In genomic region chr17:81926451-81927144, GRCh38 we compare ENCODE assay signal across 8 cellular contexts.
DNase-seq lines count a peak whose midpoint lies in the region; ATAC-seq and TF ChIP-seq lines count a peak whose summit lies in the region.

No MANE protein-coding gene starts in this region.

- H3K27ac ChIP-seq in OCI-LY1 (ENCODE audit: low read depth, low read length, poor library complexity, severe bottlenecking): peak overlapping the region; percentile 74

- H3K9me3 Mint-ChIP-seq in stimulated activated naive B cell treated with anti-CD40 and anti-IgM and Interleukin-4, amounts not matched to agents 10 μg/mL and 1 μg/mL and 100 μg/mL, for 72 hours: no peaks in the 10 kb centered on the region

- H3K9me3 ChIP-seq in OCI-LY1 (ENCODE audit: low read length) (no peaks in the 10 kb centered on the region), mucosa of stomach (ENCODE audit: control insufficient read depth, low read length) (no peaks in the 10 kb centered on the region)

- no peaks in the 10 kb centered on the region for H3F3A ChIP-seq in OCI-LY1 (ENCODE audit: insufficient read depth, low read length)

- H3K4me2 ChIP-seq in OCI-LY1 (ENCODE audit: low read length): peak overlapping the region; percentile 79

- H3K27me3 Mint-ChIP-seq in stimulated activated naive B cell treated with anti-CD40 and anti-IgM and Interleukin-4, amounts not matched to agents 10 μg/mL and 1 μg/mL and 100 μg/mL, for 72 hours: peaks cover 4 to 21% of the 10 kb centered on the region in 2 donors

- H3K36me3 ChIP-seq in OCI-LY1 (ENCODE audit: insufficient read depth, low read length) (peaks cover 9% of the 10 kb centered on the region; the same call in 1 of the 2 replicates), mucosa of stomach (ENCODE audit: control insufficient read depth, insufficient read depth, low read length) (no peaks in the 10 kb centered on the region)

- no peak overlapping the region for H2AFZ ChIP-seq in OCI-LY1 (ENCODE audit: low read length)

- TF ChIP-seq CTCF in GM10248 (IDR thresholded peaks at IDR 0.05; ENCODE audit: control extremely low read depth, extremely low read depth, low read depth, missing control alignments) (no peak), OCI-LY1 (IDR thresholded peaks at IDR 0.05; ENCODE audit: low read length) (no peak)

- peak overlapping the region; percentile 93 to 94 for H3K4me3 Mint-ChIP-seq in stimulated activated naive B cell treated with anti-CD40 and anti-IgM and Interleukin-4, amounts not matched to agents 10 μg/mL and 1 μg/mL and 100 μg/mL, for 72 hours

- peak overlapping the region; percentile 90 for H3K9ac ChIP-seq in OCI-LY1 (ENCODE audit: low read length)
- H3K9ac ChIP-seq in mucosa of stomach (ENCODE audit: low read length): peak overlapping the region; percentile 83

- no peaks in the 10 kb centered on the region for H3K27me3 ChIP-seq in OCI-LY1 (ENCODE audit: insufficient read depth, low read length)
- peaks cover 10% of the 10 kb centered on the region for H3K27me3 ChIP-seq in mucosa of stomach (ENCODE audit: control insufficient read depth, insufficient read depth, low read length)

- peak; percentile 22 for ATAC-seq in HG02840 (IDR thresholded peaks at IDR 0.05; ENCODE audit: low FRiP score, unreplicated experiment)
- peak; percentile 52 to 61 for ATAC-seq in stimulated activated naive B cell treated with anti-CD40 and anti-IgM and Interleukin-4, amounts not matched to agents 10 μg/mL and 1 μg/mL and 100 μg/mL, for 72 hours (replicated peaks)
- no peak for ATAC-seq in GM21737 (IDR thresholded peaks at IDR 0.05; ENCODE audit: unreplicated experiment)

- H3K4me1 Mint-ChIP-seq in stimulated activated naive B cell treated with anti-CD40 and anti-IgM and Interleukin-4, amounts not matched to agents 10 μg/mL and 1 μg/mL and 100 μg/mL, for 72 hours: peaks cover 39 to 69% of the 10 kb centered on the region in 2 donors

- TF ChIP-seq POLR2A in erythroblast (IDR thresholded peaks at IDR 0.05; ENCODE audit: low read length): peak; percentile 37

- peak overlapping the region; percentile 86 for H3K4me3 ChIP-seq in OCI-LY1 (ENCODE audit: low read depth, low read length, poor library complexity, severe bottlenecking)
- peak overlapping the region; percentile 80 for H3K4me3 ChIP-seq in mucosa of stomach (ENCODE audit: low read length)

- CTCF ChIA-PET in GM10248 (lab: Yijun Ruan, JAX): interaction anchor here (1.1 to 2.7 kb wide), 5 partner anchors 9 to 104 kb away, joined by 4 to 9 read pairs (median 7); no protein-coding TSS in a partner anchor

- peaks cover 24% of the 10 kb centered on the region for H3K79me2 ChIP-seq in OCI-LY1 (ENCODE audit: insufficient read depth, low read length)

- POLR2A ChIA-PET in GM10248 (lab: Yijun Ruan, JAX): interaction anchor here (0.5 to 1.5 kb wide), 2 partner anchors 9 to 213 kb away, joined by 3 to 8 read pairs; no protein-coding TSS in a partner anchor

- H3K36me3 Mint-ChIP-seq in stimulated activated naive B cell treated with anti-CD40 and anti-IgM and Interleukin-4, amounts not matched to agents 10 μg/mL and 1 μg/mL and 100 μg/mL, for 72 hours: peaks cover 21 to 24% of the 10 kb centered on the region in 2 donors

- H4K20me1 ChIP-seq in OCI-LY1 (ENCODE audit: insufficient read depth, low read length): no peaks in the 10 kb centered on the region

- H3K4me1 ChIP-seq in OCI-LY1 (ENCODE audit: insufficient read depth, low read length, severe bottlenecking): peaks cover 36% of the 10 kb centered on the region
- peaks cover 62% of the 10 kb centered on the region for H3K4me1 ChIP-seq in mucosa of stomach (ENCODE audit: control insufficient read depth, insufficient read depth, low read length)

- DNase-seq in GM10248 (ENCODE audit: extremely low spot score) (peak; percentile 73), activated T-cell treated with anti-CD3 and anti-CD28 coated beads for 24 hours (ENCODE audit: low read depth) (peak; percentile 64), erythroblast (lab: John Stamatoyannopoulos, UW) (peak; percentile 87 to 92)
- DNase-seq in stimulated activated naive B cell treated with anti-CD40 and anti-IgM and Interleukin-4, amounts not matched to agents 10 μg/mL and 1 μg/mL and 100 μg/mL, for 72 hours: peak; percentile 70

- no peaks in the 10 kb centered on the region for H3K9me2 ChIP-seq in OCI-LY1 (ENCODE audit: low read depth, low read length)

- peak overlapping the region; percentile 96 for H3K27ac Mint-ChIP-seq in stimulated activated naive B cell treated with anti-CD40 and anti-IgM and Interleukin-4, amounts not matched to agents 10 μg/mL and 1 μg/mL and 100 μg/mL, for 72 hours
